Comparison of ENCODE assay signal across 1 cellular context in genomic region chr1:44730741-44731512, GRCh38.
A peak's percentile ranks its signal among the peaks of the same experiment; 100 is the strongest.
TF ChIP-seq lines count a peak whose summit lies in the region.

RNU5D-1 (minus strand) TSS chr1:44731170.

TF ChIP-seq in HepG2, 621 proteins besides CTCF, POLR2A, EP300 and RAD21 (continued from another document and continues in another):
- TF ChIP-seq THRA (CRISPR knock-in tag; IDR thresholded peaks at IDR 0.05; ENCODE audit: borderline replicate concordance) (peak; percentile 16; the same call in 1 of the 2 replicates), ZNF629 (CRISPR knock-in tag; conservative IDR thresholded peaks at IDR 0.05) (no peak), ZNF260 (CRISPR knock-in tag; IDR thresholded peaks at IDR 0.05; ENCODE audit: borderline replicate concordance, low read depth) (no peak), THAP9 (CRISPR knock-in tag; IDR thresholded peaks at IDR 0.05; ENCODE audit: borderline replicate concordance) (no peak), RBFOX2 (IDR thresholded peaks at IDR 0.05; ENCODE audit: low read depth, low read length) (peak; percentile 89), ZNF841 (CRISPR knock-in tag; IDR thresholded peaks at IDR 0.05; ENCODE audit: borderline replicate concordance) (peak; percentile 40; the same call in 1 of the 2 replicates), KAT8 (CRISPR knock-in tag; IDR thresholded peaks at IDR 0.05) (peak; percentile 73), FOSL2 (CRISPR knock-in tag; IDR thresholded peaks at IDR 0.05) (peak; percentile 95), ZSCAN9 (CRISPR knock-in tag; IDR thresholded peaks at IDR 0.05; ENCODE audit: borderline replicate concordance) (0 out of 2 replicates have a peak, but pooled peaks have one; percentile 42), NCOA1 (CRISPR knock-in tag; IDR thresholded peaks at IDR 0.05) (no peak), MLX (CRISPR knock-in tag; IDR thresholded peaks at IDR 0.05) (no peak; the same call in 1 of the 2 replicates), YY1 (IDR thresholded peaks at IDR 0.05; ENCODE audit: insufficient read depth, insufficient replicate concordance, low read depth, low read length) (peak; percentile 18), DMAP1 (CRISPR knock-in tag; IDR thresholded peaks at IDR 0.05) (no peak), ZNF512B (CRISPR knock-in tag; IDR thresholded peaks at IDR 0.05; ENCODE audit: borderline replicate concordance) (0 out of 2 replicates have a peak, but pooled peaks have one; percentile 72), ARID3A (IDR thresholded peaks at IDR 0.05; ENCODE audit: low read depth, low read length) (no peak; the same call in 1 of the 2 replicates), HDAC1 (CRISPR knock-in tag; IDR thresholded peaks at IDR 0.05) (no peak), RXRA (CRISPR knock-in tag; IDR thresholded peaks at IDR 0.05) (no peak; the same call in 1 of the 2 replicates), GPN1 (CRISPR knock-in tag; IDR thresholded peaks at IDR 0.05; ENCODE audit: borderline replicate concordance) (no peak), ARNT (IDR thresholded peaks at IDR 0.05) (no peak), ZNF142 (CRISPR knock-in tag; IDR thresholded peaks at IDR 0.05) (no peak), ZBTB44 (CRISPR knock-in tag; IDR thresholded peaks at IDR 0.05) (no peak), SIX1 (CRISPR knock-in tag; IDR thresholded peaks at IDR 0.05; ENCODE audit: borderline replicate concordance) (peak; percentile 73; the same call in 1 of the 2 replicates), ZNF792 (CRISPR knock-in tag; IDR thresholded peaks at IDR 0.05) (peak; percentile 82), ZNF446 (CRISPR knock-in tag; IDR thresholded peaks at IDR 0.05) (no peak), ZSCAN25 (CRISPR knock-in tag; IDR thresholded peaks at IDR 0.05) (no peak; the same call in 1 of the 2 replicates), PRPF4 (IDR thresholded peaks at IDR 0.05; ENCODE audit: low read depth, low read length, poor library complexity, severe bottlenecking) (no peak), ERF (CRISPR knock-in tag; IDR thresholded peaks at IDR 0.05) (peak; percentile 45; the same call in 1 of the 2 replicates), NCOA5 (CRISPR knock-in tag; IDR thresholded peaks at IDR 0.05) (no peak), ZNF230 (CRISPR knock-in tag; IDR thresholded peaks at IDR 0.05) (no peak), ZNF580 (CRISPR knock-in tag; IDR thresholded peaks at IDR 0.05; ENCODE audit: borderline replicate concordance, low read depth) (no peak), ISL2 (CRISPR knock-in tag; IDR thresholded peaks at IDR 0.05) (0 out of 2 replicates have a peak, but pooled peaks have one; percentile 17), THAP7 (CRISPR knock-in tag; IDR thresholded peaks at IDR 0.05) (no peak), CSRNP1 (CRISPR knock-in tag; IDR thresholded peaks at IDR 0.05) (no peak; the same call in 1 of the 2 replicates), ZNF510 (CRISPR knock-in tag; IDR thresholded peaks at IDR 0.05; ENCODE audit: low read depth) (no peak), ZNF878 (CRISPR knock-in tag; IDR thresholded peaks at IDR 0.05) (peak; percentile 68; the same call in 1 of the 2 replicates), ZNF577 (CRISPR knock-in tag; IDR thresholded peaks at IDR 0.05; ENCODE audit: borderline replicate concordance, low read depth) (no peak), KDM3A (CRISPR knock-in tag; IDR thresholded peaks at IDR 0.05; ENCODE audit: low read depth) (peak; percentile 86; the same call in 1 of the 2 replicates), ZSCAN31 (CRISPR knock-in tag; IDR thresholded peaks at IDR 0.05; ENCODE audit: low read depth) (peak; percentile 77), HNF4A (CRISPR knock-in tag; IDR thresholded peaks at IDR 0.05) (no peak), PHF5A (CRISPR knock-in tag; IDR thresholded peaks at IDR 0.05; ENCODE audit: low read depth, unreplicated experiment) (peak; percentile 58)
